38 cellular contexts compared by ENCODE assay signal in genomic region chr2:84251651-84252278, GRCh38.
"Had no signal": no experiment of that assay in that cellular context is flagged by ENCODE, and none has a peak within 500 bp of the region (broad histone marks: within the 10 kb centered on the region; RNA-seq: fewer than 3 reads in every experiment).

No MANE protein-coding gene starts in this region.

- H3K9me3 ChIP-seq: ascending aorta, Peyer's patch, SJSA1 had no signal

- H3K27me3 ChIP-seq: ascending aorta, cardiac muscle cell, Peyer's patch had no signal

- H3K27ac Mint-ChIP-seq: activated CD4-positive, alpha-beta memory T cell treated with anti-CD3 and anti-CD28 coated beads, Interleukin-2, amount 10 ng/mL, durations not matched to agents 7 days and 5 days; activated naive CD8-positive, alpha-beta T cell treated with anti-CD3 and anti-CD28 coated beads, Interleukin-2, amount 10 ng/mL, durations not matched to agents 7 days and 5 days; activated T-cell treated with anti-CD3 and anti-CD28 coated beads, Interleukin-2, amount 50 U/mL, for 24 hours; activated T-helper 2 cell treated with anti-CD3 and anti-CD28 coated beads, Interferon-gamma antibody, Interleukin-2, Interleukin-4, amounts not matched to agents 10 μg/mL and 5 μg/mL and 100 μg/mL, durations not matched to agents 14 hours and 24 hours and 36 hours; T-cell; T-helper 17 cell had no signal

- H3K36me3 Mint-ChIP-seq: activated naive CD4-positive, alpha-beta T cell treated with anti-CD3 and anti-CD28 coated beads, Interleukin-2, amount 50 U/mL, for 24 hours; activated naive CD8-positive, alpha-beta T cell treated with anti-CD3 and anti-CD28 coated beads, Interleukin-2, amount 10 ng/mL, durations not matched to agents 7 days and 5 days; T-cell had no signal

- H3K4me1 ChIP-seq: ascending aorta, Peyer's patch, SJSA1 had no signal

- H3K4me1 Mint-ChIP-seq: activated CD4-positive, alpha-beta memory T cell treated with anti-CD3 and anti-CD28 coated beads, Interleukin-2, amount 10 ng/mL, durations not matched to agents 7 days and 5 days; activated naive CD4-positive, alpha-beta T cell treated with anti-CD3 and anti-CD28 coated beads, Interleukin-2, amount 50 U/mL, for 24 hours; activated naive CD8-positive, alpha-beta T cell treated with anti-CD3 and anti-CD28 coated beads, Interleukin-2, amount 10 ng/mL, durations not matched to agents 7 days and 5 days; T-helper 17 cell had no signal

- DNase-seq: activated CD4-positive, alpha-beta memory T cell treated with anti-CD3 and anti-CD28 coated beads, Interleukin-2, amount 10 ng/mL, durations not matched to agents 7 days and 5 days; activated CD4-positive, alpha-beta T cell treated with anti-CD3 and anti-CD28 coated beads for 1 hour; activated CD4-positive, alpha-beta T cell treated with anti-CD3 and anti-CD28 coated beads for 48 hours; activated CD4-positive, CD25-positive, alpha-beta regulatory T cell; activated gamma-delta T cell; activated naive CD4-positive, alpha-beta T cell treated with Interleukin-2 at 50 U/mL for 16 hours; activated naive CD8-positive, alpha-beta T cell treated with anti-CD3 and anti-CD28 coated beads, Interleukin-2, amount 10 ng/mL, durations not matched to agents 7 days and 5 days; activated T-cell treated with anti-CD3 and anti-CD28 coated beads, Interleukin-2, amount 50 U/mL, for 24 hours; amygdala; Kasumi-1; KG1; MM.1S; MV-4-11; NCI-H1092 treated with DMSO at 0.1 percent for 48 hours; NCI-H1417; NCI-H146; NCI-H187; NCI-H2029 treated with DMSO at 0.1 percent for 48 hours; NCI-H2107; NCI-H2171; NCI-H446 treated with DMSO at 0.1 percent for 48 hours; NCI-H524; NCI-H69; NCI-H82; PC-3; Peyer's patch; RPMI8226; SHP77 treated with DMSO at 0.1 percent for 48 hours; T-cell; T-helper 17 cell; T-helper 9 cell had no signal

- H3K27ac ChIP-seq: ascending aorta, cardiac muscle cell, Peyer's patch, SJSA1, VCaP had no signal

- H3K4me3 ChIP-seq: ascending aorta, cardiac muscle cell, Peyer's patch, SJSA1 had no signal

- H3K36me3 ChIP-seq: ascending aorta, cardiac muscle cell, Peyer's patch, SJSA1 had no signal

- H3K9me3 Mint-ChIP-seq: activated CD4-positive, alpha-beta memory T cell treated with anti-CD3 and anti-CD28 coated beads, Interleukin-2, amount 10 ng/mL, durations not matched to agents 7 days and 5 days; activated naive CD4-positive, alpha-beta T cell treated with anti-CD3 and anti-CD28 coated beads, Interleukin-2, amount 50 U/mL, for 24 hours; activated naive CD8-positive, alpha-beta T cell treated with anti-CD3 and anti-CD28 coated beads, Interleukin-2, amount 10 ng/mL, durations not matched to agents 7 days and 5 days; activated T-cell treated with anti-CD3 and anti-CD28 coated beads, Interleukin-2, amount 50 U/mL, for 24 hours; activated T-helper 2 cell treated with anti-CD3 and anti-CD28 coated beads, Interferon-gamma antibody, Interleukin-2, Interleukin-4, amounts not matched to agents 10 μg/mL and 5 μg/mL and 100 μg/mL, durations not matched to agents 14 hours and 24 hours and 36 hours; T-cell had no signal

- H3K27me3 Mint-ChIP-seq: activated CD4-positive, alpha-beta memory T cell treated with anti-CD3 and anti-CD28 coated beads, Interleukin-2, amount 10 ng/mL, durations not matched to agents 7 days and 5 days had no signal

- ATAC-seq: PC-3, SK-N-SH treated with all-trans-retinoic acid at 6 μM for 48 hours, T-cell, T-helper 17 cell had no signal

- H3K4me3 Mint-ChIP-seq: activated CD4-positive, alpha-beta memory T cell treated with anti-CD3 and anti-CD28 coated beads, Interleukin-2, amount 10 ng/mL, durations not matched to agents 7 days and 5 days; activated naive CD4-positive, alpha-beta T cell treated with anti-CD3 and anti-CD28 coated beads, Interleukin-2, amount 50 U/mL, for 24 hours; activated naive CD8-positive, alpha-beta T cell treated with anti-CD3 and anti-CD28 coated beads, Interleukin-2, amount 10 ng/mL, durations not matched to agents 7 days and 5 days; activated T-cell treated with anti-CD3 and anti-CD28 coated beads, Interleukin-2, amount 50 U/mL, for 24 hours; T-cell; T-helper 17 cell had no signal
